ENCODE assay signal across 8 cellular contexts in the genomic region with DNA sequence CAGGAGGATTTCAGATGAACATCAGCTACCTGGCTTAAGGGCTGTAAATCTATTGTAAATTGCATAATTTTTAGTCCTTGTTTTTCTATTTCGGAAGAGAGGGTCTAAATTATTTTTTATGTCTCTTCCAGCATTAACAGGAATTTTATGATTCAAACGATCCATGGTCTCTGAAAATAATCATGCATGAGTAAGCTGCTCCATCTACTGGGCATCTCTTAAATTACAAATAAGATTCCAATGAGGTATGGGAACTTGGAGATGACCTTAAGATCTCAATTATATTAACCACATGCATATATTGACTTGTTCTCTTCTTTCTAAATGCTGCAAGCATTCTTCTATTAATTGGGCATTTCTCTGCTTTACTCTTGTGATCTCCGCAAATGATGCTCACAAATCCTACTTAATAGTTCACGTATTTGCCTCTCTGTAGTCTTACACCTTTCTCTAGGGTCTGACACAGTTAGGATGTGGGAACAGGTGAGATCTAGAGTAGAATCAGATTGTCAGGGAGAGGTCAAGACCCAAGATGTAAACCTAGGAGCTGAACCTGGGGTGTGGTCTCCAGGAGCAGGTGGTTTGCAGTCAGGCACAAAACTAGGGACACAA.
DNase-seq lines count a peak whose midpoint lies in the region; ATAC-seq and TF ChIP-seq lines count a peak whose summit lies in the region.

No MANE protein-coding gene starts in this region.

- no peak for TF ChIP-seq EP300 in tibial nerve (IDR thresholded peaks at IDR 0.05)

- WGBS in tibial nerve, 2 donors, result 40 to 42% methylated on average over 4 of the region's 4 CpGs

- peaks cover 0 to 21% (median 10%) of the 10 kb centered on the region in 4 donors for H3K4me1 ChIP-seq in tibial nerve

- peak; percentile 77 for ATAC-seq in GM19455 (IDR thresholded peaks at IDR 0.05; ENCODE audit: unreplicated experiment)

- TF ChIP-seq POLR2A in tibial nerve (IDR thresholded peaks at IDR 0.05), result no peak

- no peaks in the 10 kb centered on the region for H3K27me3 ChIP-seq in tibial nerve

- no peaks in the 10 kb centered on the region for H3K36me3 ChIP-seq in tibial nerve

- peak; percentile 48 to 70 (median 63) for TF ChIP-seq CTCF in tibial nerve (IDR thresholded peaks at IDR 0.05)

- peak overlapping the region in 2 of 4 donors; percentile 14 to 67 for H3K27ac ChIP-seq in tibial nerve

- DNase-seq in COR-L47 (lab: John Stamatoyannopoulos, UW), result peak; percentile 49
- peak; percentile 45 for DNase-seq in NCI-H1092 treated with DMSO at 0.1 percent for 48 hours (lab: John Stamatoyannopoulos, UW)
- DNase-seq in amniotic stem cell (lab: John Stamatoyannopoulos, UW), result peak; percentile 54
- peak; percentile 94 for DNase-seq in inferior parietal cortex (ENCODE audit: extremely low spot score)
- no peak for DNase-seq in tibial nerve (ENCODE audit: low spot score in 2 of 2)
- no peak for DNase-seq in activated naive CD8-positive, alpha-beta T cell treated with anti-CD3 and anti-CD28 coated beads for 36 hours
- DNase-seq in OCI-M2 (lab: John Stamatoyannopoulos, UW; ENCODE audit: unreplicated experiment), result no peak

- H3K4me3 ChIP-seq in tibial nerve, result no peak overlapping the region

- no peaks in the 10 kb centered on the region for H3K36me3 Mint-ChIP-seq in activated naive CD8-positive, alpha-beta T cell treated with anti-CD3 and anti-CD28 coated beads for 36 hours

- H3K27ac Mint-ChIP-seq in activated naive CD8-positive, alpha-beta T cell treated with anti-CD3 and anti-CD28 coated beads for 36 hours, result no peak overlapping the region

- H3K9me3 ChIP-seq in tibial nerve, result no peaks in the 10 kb centered on the region

- no peaks in the 10 kb centered on the region for H3K4me1 Mint-ChIP-seq in activated naive CD8-positive, alpha-beta T cell treated with anti-CD3 and anti-CD28 coated beads for 36 hours

- no peaks in the 10 kb centered on the region for H3K9me3 Mint-ChIP-seq in activated naive CD8-positive, alpha-beta T cell treated with anti-CD3 and anti-CD28 coated beads for 36 hours

- no peak overlapping the region for H3K4me3 Mint-ChIP-seq in activated naive CD8-positive, alpha-beta T cell treated with anti-CD3 and anti-CD28 coated beads for 36 hours

- H3K27me3 Mint-ChIP-seq in activated naive CD8-positive, alpha-beta T cell treated with anti-CD3 and anti-CD28 coated beads for 36 hours, result peaks cover 3% of the 10 kb centered on the region

Comparison
In these comparisons a context has a peak if more than half of its experiments do, and no peak if none do; other contexts are left out.
1. DNase-seq: peak in COR-L47 (single experiment), NCI-H1092 treated with DMSO at 0.1 percent for 48 hours (single experiment), amniotic stem cell (single experiment) and inferior parietal cortex (single experiment); none in tibial nerve (0 of 2), activated naive CD8-positive, alpha-beta T cell treated with anti-CD3 and anti-CD28 coated beads for 36 hours (single experiment) and OCI-M2 (single experiment).